In the genomic region with DNA sequence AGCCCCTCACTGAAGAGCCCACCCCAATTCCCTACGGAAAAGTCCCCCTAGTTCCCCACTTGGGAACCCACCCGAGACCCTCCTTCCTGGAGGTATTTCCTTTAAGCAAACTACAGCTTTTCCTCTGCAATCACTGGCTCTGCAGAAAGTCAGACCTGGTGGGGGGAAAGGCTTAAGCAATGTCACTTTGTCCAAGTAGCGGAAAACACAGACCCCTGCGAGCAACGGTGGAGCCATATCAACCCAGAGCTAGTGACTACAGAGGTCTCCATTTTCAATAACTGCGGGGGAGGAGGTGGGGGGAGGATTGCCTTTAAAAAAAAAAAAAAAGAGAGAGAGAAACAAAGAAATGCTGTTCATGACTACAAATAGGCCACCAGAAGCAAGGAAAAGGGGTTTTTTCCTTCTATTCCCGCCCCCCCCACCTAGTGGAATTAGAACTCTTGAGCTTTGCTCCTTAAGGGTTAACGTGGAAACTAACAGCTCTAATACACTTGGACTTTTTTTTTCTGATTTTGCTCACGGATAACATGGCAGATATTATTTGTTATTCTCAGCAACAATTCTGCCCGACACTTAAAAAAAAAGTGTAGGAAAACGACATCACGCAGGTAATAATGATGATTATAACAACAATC, we compare ENCODE assay signal across 8 cellular contexts. TPM values are rescaled to one million over a fixed set of nuclear protein-coding genes. Genes with fewer than 3 reads are reported as not detected.
DNase-seq lines count a peak whose midpoint lies in the region; ATAC-seq, FAIRE-seq and TF ChIP-seq lines count a peak whose summit lies in the region.

No MANE protein-coding gene starts in this region.

- peak overlapping the region; percentile 61 for H3K4me3 ChIP-seq in H7 (ENCODE audit: insufficient read depth, low read depth, low read length)
- H3K4me3 ChIP-seq in SJCRH30, result peak overlapping the region; percentile 71
- H3K4me3 ChIP-seq in iPS DF 6.9 (ENCODE audit: low read length), result peak overlapping the region; percentile 32; the same call in 1 of the 2 replicates
- H3K4me3 ChIP-seq in gastrocnemius medialis, result peak overlapping the region; percentile 52 to 74 (median 61)

- H3K27ac ChIP-seq in SJCRH30, result peak overlapping the region; percentile 50
- no peak overlapping the region for H3K27ac ChIP-seq in iPS DF 6.9 (ENCODE audit: low read length)
- peak overlapping the region; percentile 49 to 75 (median 69) for H3K27ac ChIP-seq in gastrocnemius medialis

- H3K4me1 ChIP-seq in SJCRH30 (no peaks in the 10 kb centered on the region), iPS DF 6.9 (ENCODE audit: control insufficient read depth, insufficient read depth, low read length) (0 out of 2 replicates have a peak, but pooled peaks cover 1% of the 10 kb centered on the region), gastrocnemius medialis (peaks cover 7 to 20% of the 10 kb centered on the region in 2 donors)

- DNase-seq in H7 (peak; percentile 37), SJCRH30 (peak; percentile 6 to 41), iPS DF 6.9 (ENCODE audit: low read depth, low spot score) (no peak), gastrocnemius medialis (no peak), DMS153 (lab: John Stamatoyannopoulos, UW) (no peak), urothelium cell line (ENCODE audit: low spot score) (no peak), AG20443 (ENCODE audit: low spot score) (no peak)

- FAIRE-seq in urothelium cell line (lab: Jason Lieb, UNC), result no peak

- no peak for TF ChIP-seq POLR2A in gastrocnemius medialis (IDR thresholded peaks at IDR 0.05)

- no peak for TF ChIP-seq CTCF in gastrocnemius medialis (IDR thresholded peaks at IDR 0.05 in 4 of 5, conservative IDR thresholded peaks at IDR 0.05 in 1 of 5)

- in situ Hi-C loops in gastrocnemius medialis (cut with MboI; ENCODE audit: low sequenced_read_pairs in 4 of 4), result no loop called here

- H3K27me3 ChIP-seq in H7 (ENCODE audit: control insufficient read depth, insufficient read depth, low read length) (peaks cover 28% of the 10 kb centered on the region), SJCRH30 (no peaks in the 10 kb centered on the region), iPS DF 6.9 (ENCODE audit: control insufficient read depth, insufficient read depth, low read length) (peaks cover 2% of the 10 kb centered on the region; the same call in 1 of the 2 replicates), gastrocnemius medialis (peaks cover 0 to 2% (median 0%) of the 10 kb centered on the region in 3 donors)

- no peaks in the 10 kb centered on the region for H3K9me3 ChIP-seq in SJCRH30 (replicated peaks)
- no peaks in the 10 kb centered on the region for H3K9me3 ChIP-seq in iPS DF 6.9 (ENCODE audit: control insufficient read depth, insufficient read depth, low read length)
- H3K9me3 ChIP-seq in gastrocnemius medialis, result no peaks in the 10 kb centered on the region

- no CpG with 5 or more reads among the region's 12 CpGs for WGBS in iPS DF 6.9 (ENCODE audit: insufficient coverage, insufficient read length)

- intact Hi-C loops in gastrocnemius medialis (cut with DNase I; ENCODE audit: low total_unique reads), result loop anchor here (10.0 kb wide), 1 partner anchor 167 kb away; the partner anchor contains the start of gene NCKAP1

- no peaks in the 10 kb centered on the region for H3K36me3 ChIP-seq in H7 (replicated peaks; ENCODE audit: control insufficient read depth, insufficient read depth, low read length)
- H3K36me3 ChIP-seq in SJCRH30, result no peaks in the 10 kb centered on the region
- H3K36me3 ChIP-seq in iPS DF 6.9 (ENCODE audit: control insufficient read depth, insufficient read depth, low read length), result no peaks in the 10 kb centered on the region
- no peaks in the 10 kb centered on the region for H3K36me3 ChIP-seq in gastrocnemius medialis

- ATAC-seq in gastrocnemius medialis, result no peak
- ATAC-seq in GM19351 (IDR thresholded peaks at IDR 0.05; ENCODE audit: unreplicated experiment), result no peak

RNA-seq across cellular contexts. Expression of gene FRZB, which starts 1.1 kb away (rescaled TPM):
- total RNA-seq in H7 (2014; rRNA removed; shearing (Covaris generic)), result 0.15 and 1.5 TPM in 2 replicates
- total RNA-seq in SJCRH30 (2014; rRNA removed; shearing (Covaris generic)), result 0.35 and 0.49 TPM in 2 replicates
- total RNA-seq in gastrocnemius medialis, result 10 to 100 TPM in 1 of 4 donors, 1 to 10 TPM in 3; 1.3 to 31.3 (median 4.3) TPM

Comparison
In these comparisons a context has a peak if more than half of its experiments do, and no peak if none do; other contexts are left out.
1. DNase-seq: peak in H7 (single experiment) and SJCRH30 (2 of 2); none in iPS DF 6.9 (single experiment), gastrocnemius medialis (0 of 2), DMS153 (single experiment), urothelium cell line (single experiment) and AG20443 (single experiment).
2. Peak in every context shown above with its lines, with median percentiles within 50 percentile points of each other: H3K4me3 ChIP-seq.